ENCODE assay signal across 1 cellular context in genomic region chr10:113802997-113803396, GRCh38.
TF ChIP-seq lines count a peak whose summit lies in the region.

No MANE protein-coding gene starts in this region.

TF ChIP-seq in IMR-90, 13 proteins besides CTCF, POLR2A, EP300 and RAD21:
- no peak for TF ChIP-seq BHLHE40 (IDR thresholded peaks at IDR 0.05; ENCODE audit: low read depth, low read length)
- no peak for TF ChIP-seq FOS (IDR thresholded peaks at IDR 0.05; ENCODE audit: low read depth, low read length)
- no peak for TF ChIP-seq USF2 (IDR thresholded peaks at IDR 0.05; ENCODE audit: low read depth, low read length)
- TF ChIP-seq RFX5 (IDR thresholded peaks at IDR 0.05; ENCODE audit: low read depth, low read length) = no peak
